ENCODE assay signal across 8 cellular contexts in the genomic region with DNA sequence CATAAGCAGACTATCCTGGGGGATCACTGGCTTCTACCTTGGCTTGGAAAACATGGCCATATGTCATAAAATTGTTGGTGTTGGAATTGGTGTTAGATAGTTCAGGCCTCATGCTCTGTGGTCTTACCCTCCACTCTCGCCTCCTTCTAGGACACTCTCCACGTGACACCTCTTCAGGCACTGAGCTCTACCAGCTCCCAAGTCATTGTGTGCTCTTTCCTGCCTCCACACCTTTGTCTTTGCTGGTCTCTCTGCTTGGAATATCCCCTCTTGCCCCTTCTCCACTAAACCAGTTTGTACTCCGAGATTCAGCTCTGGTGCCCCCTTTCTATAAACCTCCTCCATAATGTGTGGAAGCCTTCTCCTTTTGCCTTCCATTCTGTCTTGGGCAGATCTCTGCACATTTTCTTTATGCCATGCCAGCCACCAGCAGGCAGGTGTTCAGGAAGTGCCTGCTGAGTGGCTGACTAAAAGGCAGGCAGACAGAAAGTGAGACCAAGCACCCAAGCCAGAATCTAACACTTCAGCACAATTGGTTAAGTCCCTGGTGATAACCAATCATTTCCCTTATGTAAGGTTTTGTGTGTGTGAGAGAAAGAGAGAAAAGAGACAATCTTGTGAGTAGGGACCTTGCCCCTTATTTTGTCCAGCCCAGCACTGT. TPM values are rescaled to one million over a fixed set of nuclear protein-coding genes. Genes with fewer than 3 reads are reported as not detected.
DNase-seq lines count a peak whose midpoint lies in the region; ATAC-seq and TF ChIP-seq lines count a peak whose summit lies in the region.

No MANE protein-coding gene starts in this region.

- H3K36me3 ChIP-seq in left ventricle myocardium inferior (no peaks in the 10 kb centered on the region), MG63 (no peaks in the 10 kb centered on the region), aorta (ENCODE audit: control insufficient read depth in 1 of 2, insufficient read depth in 2 of 2, low read length in 1 of 2) (no peaks in the 10 kb centered on the region), SJCRH30 (no peaks in the 10 kb centered on the region)

- no peaks in the 10 kb centered on the region for H3K27me3 ChIP-seq in left ventricle myocardium inferior (ENCODE audit: low read depth)
- no peaks in the 10 kb centered on the region for H3K27me3 ChIP-seq in MG63
- no peaks in the 10 kb centered on the region for H3K27me3 ChIP-seq in aorta (ENCODE audit: control insufficient read depth in 1 of 2, insufficient read depth in 2 of 2, low read length in 1 of 2)
- H3K27me3 ChIP-seq in SJCRH30: no peaks in the 10 kb centered on the region

- ATAC-seq in HG02884 (IDR thresholded peaks at IDR 0.05; ENCODE audit: unreplicated experiment): peak; percentile 57
- no peak for ATAC-seq in aorta (ENCODE audit: low FRiP score)

- TF ChIP-seq CTCF in left ventricle myocardium inferior (IDR thresholded peaks at IDR 0.05; ENCODE audit: borderline replicate concordance): no peak

- 93 to 95% methylated on average over 3 of the region's 3 CpGs for WGBS in aorta, 2 donors

- no peak overlapping the region for H3K4me3 ChIP-seq in left ventricle myocardium inferior
- H3K4me3 ChIP-seq in MG63: no peak overlapping the region
- no peak overlapping the region for H3K4me3 ChIP-seq in aorta (ENCODE audit: low read length in 2 of 2)
- no peak overlapping the region for H3K4me3 ChIP-seq in SJCRH30

- H3K27ac ChIP-seq in left ventricle myocardium inferior (replicated peaks) (peak overlapping the region; percentile 80), aorta (ENCODE audit: low read depth in 1 of 2, low read length in 2 of 2) (no peak overlapping the region), SJCRH30 (no peak overlapping the region)

- intact Hi-C loops in left ventricle myocardium inferior (cut with micrococcal nuclease) (no loop called here), cardiac septum (cut with DNase I) (no loop called here), aorta (cut with DNase I) (no loop called here)

- H3K4me1 ChIP-seq in left ventricle myocardium inferior (peaks cover 37% of the 10 kb centered on the region), aorta (ENCODE audit: control insufficient read depth in 1 of 2, insufficient read depth in 2 of 2, low read length in 2 of 2) (peaks cover 0 to 5% of the 10 kb centered on the region in 2 donors), SJCRH30 (no peaks in the 10 kb centered on the region; the same call in 1 of the 2 replicates)

- DNase-seq in left ventricle myocardium inferior (no peak), cardiac septum (ENCODE audit: low spot score) (no peak), NCI-H69 (lab: John Stamatoyannopoulos, UW) (peak; percentile 58), MG63 (no peak), aorta (no peak), SJCRH30 (no peak), A172 (ENCODE audit: low spot score) (no peak)

- H3K9me3 ChIP-seq in left ventricle myocardium inferior (replicated peaks) (no peaks in the 10 kb centered on the region), MG63 (peaks cover 2% of the 10 kb centered on the region; the same call in 1 of the 2 replicates), aorta (ENCODE audit: control insufficient read depth, low read length) (no peaks in the 10 kb centered on the region), SJCRH30 (replicated peaks) (no peaks in the 10 kb centered on the region)

RNA-seq across cellular contexts. Expression of gene SAR1B, which starts 37.7 kb away (rescaled TPM):
- total RNA-seq in left ventricle myocardium inferior (93.5 TPM), cardiac septum (85.9 TPM), aorta (10 to 100 TPM; 48.0 to 64.9 TPM)
- total RNA-seq in MG63 (2014; rRNA removed; shearing (Covaris generic); ENCODE audit: low replicate concordance): 81.1 and 98.2 TPM in 2 replicates
- polyA plus RNA-seq in aorta: 10 to 100 TPM; 27.2 to 28.2 TPM
- 48.9 and 66.7 TPM in 2 replicates for total RNA-seq in SJCRH30 (2014; rRNA removed; shearing (Covaris generic))
- 105 and 153 TPM in 2 replicates for total RNA-seq in A172 (2014; rRNA removed; shearing (Covaris generic))

RNA-seq across cellular contexts. Expression of gene SEC24A, which starts 53.7 kb away (rescaled TPM):
- total RNA-seq in left ventricle myocardium inferior: 7.5 TPM
- 12.4 TPM for total RNA-seq in cardiac septum
- 11.7 and 14.2 TPM in 2 replicates for total RNA-seq in MG63 (2014; rRNA removed; shearing (Covaris generic); ENCODE audit: low replicate concordance)
- total RNA-seq in aorta: 10 to 100 TPM; 28.8 to 32.0 TPM
- polyA plus RNA-seq in aorta: 10 to 100 TPM in 1 of 2 donors, 1 to 10 TPM in 1; 6.0 to 10.0 TPM
- total RNA-seq in SJCRH30 (2014; rRNA removed; shearing (Covaris generic)): 21.8 and 22.5 TPM in 2 replicates
- 19.0 and 20.3 TPM in 2 replicates for total RNA-seq in A172 (2014; rRNA removed; shearing (Covaris generic))
